ENCODE assay signal across 8 cellular contexts in the genomic region with DNA sequence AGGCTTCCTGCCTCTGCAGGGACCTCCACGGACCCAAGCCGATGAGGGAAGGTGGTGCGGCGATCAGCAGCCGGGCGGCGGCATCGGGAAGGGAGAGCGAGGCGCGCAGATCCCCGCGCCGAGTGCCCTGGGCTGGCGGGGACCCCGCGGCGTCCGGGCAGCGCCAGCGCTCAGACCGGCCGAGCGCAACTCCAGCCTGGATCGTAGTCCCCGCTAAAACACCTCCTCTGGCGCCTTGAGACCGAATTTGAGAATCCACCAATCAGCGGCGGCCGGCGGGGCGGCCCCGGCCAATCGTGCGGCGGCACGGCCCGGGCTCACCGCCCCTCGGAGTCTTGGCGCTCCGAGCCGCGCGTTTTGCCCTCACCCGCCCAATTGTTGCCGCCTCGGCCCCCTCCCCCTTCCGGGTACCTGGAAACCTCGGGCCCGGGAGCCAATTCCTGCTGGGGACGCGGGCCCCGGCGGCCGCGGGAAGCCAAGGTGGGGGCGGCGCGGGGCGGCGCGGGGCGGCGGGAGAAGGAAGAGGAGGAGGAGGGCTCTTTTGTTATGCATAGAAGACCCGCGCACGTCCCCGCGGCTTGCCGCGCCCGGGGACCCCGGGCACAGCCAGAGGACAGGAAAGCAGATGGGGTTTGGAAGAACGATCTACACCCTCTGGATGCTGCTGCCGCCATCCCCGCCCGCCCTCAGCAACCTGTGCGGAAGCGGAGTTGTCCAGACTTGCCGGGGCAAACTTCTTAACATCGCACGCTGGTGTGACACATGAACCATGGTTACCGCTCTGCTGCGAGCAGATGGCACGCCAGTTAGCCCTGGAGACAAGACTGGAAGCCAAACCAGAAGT. TPM values are rescaled to one million over a fixed set of nuclear protein-coding genes. Genes with fewer than 3 reads are reported as not detected.
DNase-seq lines count a peak whose midpoint lies in the region; ATAC-seq and TF ChIP-seq lines count a peak whose summit lies in the region.

A gene with protein sequence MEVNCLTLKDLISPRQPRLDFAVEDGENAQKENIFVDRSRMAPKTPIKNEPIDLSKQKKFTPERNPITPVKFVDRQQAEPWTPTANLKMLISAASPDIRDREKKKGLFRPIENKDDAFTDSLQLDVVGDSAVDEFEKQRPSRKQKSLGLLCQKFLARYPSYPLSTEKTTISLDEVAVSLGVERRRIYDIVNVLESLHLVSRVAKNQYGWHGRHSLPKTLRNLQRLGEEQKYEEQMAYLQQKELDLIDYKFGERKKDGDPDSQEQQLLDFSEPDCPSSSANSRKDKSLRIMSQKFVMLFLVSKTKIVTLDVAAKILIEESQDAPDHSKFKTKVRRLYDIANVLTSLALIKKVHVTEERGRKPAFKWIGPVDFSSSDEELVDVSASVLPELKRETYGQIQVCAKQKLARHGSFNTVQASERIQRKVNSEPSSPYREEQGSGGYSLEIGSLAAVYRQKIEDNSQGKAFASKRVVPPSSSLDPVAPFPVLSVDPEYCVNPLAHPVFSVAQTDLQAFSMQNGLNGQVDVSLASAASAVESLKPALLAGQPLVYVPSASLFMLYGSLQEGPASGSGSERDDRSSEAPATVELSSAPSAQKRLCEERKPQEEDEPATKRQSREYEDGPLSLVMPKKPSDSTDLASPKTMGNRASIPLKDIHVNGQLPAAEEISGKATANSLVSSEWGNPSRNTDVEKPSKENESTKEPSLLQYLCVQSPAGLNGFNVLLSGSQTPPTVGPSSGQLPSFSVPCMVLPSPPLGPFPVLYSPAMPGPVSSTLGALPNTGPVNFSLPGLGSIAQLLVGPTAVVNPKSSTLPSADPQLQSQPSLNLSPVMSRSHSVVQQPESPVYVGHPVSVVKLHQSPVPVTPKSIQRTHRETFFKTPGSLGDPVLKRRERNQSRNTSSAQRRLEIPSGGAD (minus strand): TSS at position 209 of the 844 bp plus-strand sequence. CDS start 934 bp downstream, outside the sequence.

- no peaks in the 10 kb centered on the region for H3K36me3 ChIP-seq in CD8-positive, alpha-beta memory T cell (ENCODE audit: insufficient read depth, low read length)

- POLR2A ChIA-PET in CD8-positive, alpha-beta memory T cell (lab: Charles Lee): no interaction called here
- POLR2A ChIA-PET in activated CD4-positive, alpha-beta memory T cell treated with anti-CD3 and anti-CD28 coated beads, Interleukin-2, amount 10 ng/mL, durations not matched to agents 7 days and 5 days (lab: Charles Lee): interaction anchor here (0.9 to 1.0 kb wide), 2 partner anchors 15 to 54 kb away, joined by 3 read pairs; no protein-coding TSS in a partner anchor

- TF ChIP-seq CTCF in HL-60 (IDR thresholded peaks at IDR 0.05; ENCODE audit: insufficient read depth, low read length): no peak

- H3K27ac Mint-ChIP-seq in CD8-positive, alpha-beta memory T cell: peak within 1 kb of the TSS in 5 of 8 donors; percentile 2 to 72 (median 59)
- peak within 1 kb of the TSS; percentile 72 for H3K27ac Mint-ChIP-seq in activated CD4-positive, alpha-beta memory T cell treated with anti-CD3 and anti-CD28 coated beads, Interleukin-2, amount 10 ng/mL, durations not matched to agents 7 days and 5 days

- no peaks in the 10 kb centered on the region for H3K27me3 ChIP-seq in CD8-positive, alpha-beta memory T cell (ENCODE audit: insufficient read depth, low read length, poor library complexity, severe bottlenecking)
- peaks cover 12% of the 10 kb centered on the region for H3K27me3 ChIP-seq in HL-60 (ENCODE audit: insufficient read depth, poor library complexity, severe bottlenecking)

- CTCF ChIA-PET in CD8-positive, alpha-beta memory T cell (lab: Charles Lee): no interaction called here
- CTCF ChIA-PET in activated CD4-positive, alpha-beta memory T cell treated with anti-CD3 and anti-CD28 coated beads, Interleukin-2, amount 10 ng/mL, durations not matched to agents 7 days and 5 days (lab: Charles Lee): interaction anchor here (0.9 to 1.0 kb wide), 2 partner anchors 15 to 55 kb away, joined by 3 to 5 read pairs; no protein-coding TSS in a partner anchor

- ATAC-seq in GM19467 (IDR thresholded peaks at IDR 0.05; ENCODE audit: unreplicated experiment): peak; percentile 72

- H3K27ac ChIP-seq in CD8-positive, alpha-beta memory T cell (ENCODE audit: low read depth, low read length): peak within 1 kb of the TSS; percentile 27
- H3K27ac ChIP-seq in HL-60 (replicated peaks): peak within 1 kb of the TSS; percentile 51

- no peaks in the 10 kb centered on the region for H3K9me3 Mint-ChIP-seq in CD8-positive, alpha-beta memory T cell
- no peaks in the 10 kb centered on the region for H3K9me3 Mint-ChIP-seq in activated CD4-positive, alpha-beta memory T cell treated with anti-CD3 and anti-CD28 coated beads, Interleukin-2, amount 10 ng/mL, durations not matched to agents 7 days and 5 days

- peak within 1 kb of the TSS; percentile 61 for H3K4me3 ChIP-seq in CD8-positive, alpha-beta memory T cell (ENCODE audit: low read length)
- peak within 1 kb of the TSS; percentile 75 for H3K4me3 ChIP-seq in HL-60 (replicated peaks; ENCODE audit: insufficient read depth, low read length)

- peak within 1 kb of the TSS; percentile 85 to 94 (median 89) for H3K4me3 Mint-ChIP-seq in CD8-positive, alpha-beta memory T cell
- H3K4me3 Mint-ChIP-seq in activated CD4-positive, alpha-beta memory T cell treated with anti-CD3 and anti-CD28 coated beads, Interleukin-2, amount 10 ng/mL, durations not matched to agents 7 days and 5 days: peak within 1 kb of the TSS; percentile 79

- no peaks in the 10 kb centered on the region for H3K4me1 ChIP-seq in CD8-positive, alpha-beta memory T cell (ENCODE audit: insufficient read depth, low read length)

- H3K9me3 ChIP-seq in CD8-positive, alpha-beta memory T cell (ENCODE audit: low read length): no peaks in the 10 kb centered on the region

- peaks cover 0 to 2% (median 0%) of the 10 kb centered on the region in 3 donors for H3K36me3 Mint-ChIP-seq in CD8-positive, alpha-beta memory T cell
- peaks cover 36% of the 10 kb centered on the region for H3K36me3 Mint-ChIP-seq in activated CD4-positive, alpha-beta memory T cell treated with anti-CD3 and anti-CD28 coated beads, Interleukin-2, amount 10 ng/mL, durations not matched to agents 7 days and 5 days (ENCODE audit: low read depth)

- H3K27me3 Mint-ChIP-seq in CD8-positive, alpha-beta memory T cell: peaks cover 4 to 32% of the 10 kb centered on the region in 2 donors
- peaks cover 14% of the 10 kb centered on the region for H3K27me3 Mint-ChIP-seq in activated CD4-positive, alpha-beta memory T cell treated with anti-CD3 and anti-CD28 coated beads, Interleukin-2, amount 10 ng/mL, durations not matched to agents 7 days and 5 days

- peak; percentile 62 to 79 (median 74) for DNase-seq in CD8-positive, alpha-beta memory T cell
- DNase-seq in HL-60 (ENCODE audit: low read depth in 1 of 2, low spot score in 1 of 2): peak; percentile 70 to 83
- peak; percentile 80 for DNase-seq in NCI-H82 treated with DMSO at 0.1 percent for 48 hours (lab: John Stamatoyannopoulos, UW; ENCODE audit: unreplicated experiment)
- peak; percentile 89 for DNase-seq in activated CD4-positive, alpha-beta memory T cell treated with anti-CD3 and anti-CD28 coated beads, Interleukin-2, amount 10 ng/mL, durations not matched to agents 7 days and 5 days
- peak; percentile 54 for DNase-seq in effector CD8-positive, alpha-beta T cell (lab: John Stamatoyannopoulos, UW)
- DNase-seq in lung microvascular endothelial cell (ENCODE audit: low read depth in 2 of 2): peak; percentile 87 to 97
- peak; percentile 62 to 73 (median 69) for DNase-seq in stimulated activated CD4-positive, alpha-beta T cell treated with anti-CD3 and anti-CD28 coated beads, TNF-alpha, amount 100 ng/mL, for 4 hours (ENCODE audit: low read depth in 3 of 3)

- peaks cover 10 to 22% (median 11%) of the 10 kb centered on the region in 3 donors for H3K4me1 Mint-ChIP-seq in CD8-positive, alpha-beta memory T cell
- H3K4me1 Mint-ChIP-seq in activated CD4-positive, alpha-beta memory T cell treated with anti-CD3 and anti-CD28 coated beads, Interleukin-2, amount 10 ng/mL, durations not matched to agents 7 days and 5 days: peaks cover 44% of the 10 kb centered on the region

RNA-seq across cellular contexts. Expression of the gene that starts here (rescaled TPM):
- 10 to 100 TPM in 1 of 2 experiments, 1 to 10 TPM in 1; 7.9 to 10.7 TPM for total RNA-seq in CD8-positive, alpha-beta memory T cell
- polyA plus RNA-seq in CD8-positive, alpha-beta memory T cell: not detected
- 10 to 100 TPM; 14.2 to 19.1 TPM for total RNA-seq in activated CD4-positive, alpha-beta memory T cell treated with anti-CD3 and anti-CD28 coated beads, Interleukin-2, amount 10 ng/mL, durations not matched to agents 7 days and 5 days
- 2.8 and 7.0 TPM in 2 replicates for total RNA-seq in lung microvascular endothelial cell

Comparison
In these comparisons a context has a peak if more than half of its experiments do, and no peak if none do; other contexts are left out.
1. Peak in every context shown above with its lines: DNase-seq, ATAC-seq, H3K4me3 ChIP-seq and H3K27ac ChIP-seq.